In genomic region chr7:138029941-138030340, GRCh38 we compare ENCODE assay signal across 31 cellular contexts. TPM values are rescaled to one million over a fixed set of nuclear protein-coding genes. Genes with fewer than 3 reads are reported as not detected.
DNase-seq lines count a peak whose midpoint lies in the region; ATAC-seq and TF ChIP-seq lines count a peak whose summit lies in the region.
"Had no signal": no experiment of that assay in that cellular context is flagged by ENCODE, and none has a peak within 500 bp of the region (broad histone marks: within the 10 kb centered on the region; RNA-seq: fewer than 3 reads in every experiment).

No MANE protein-coding gene starts in this region.

- H3K56ac ChIP-seq in mesendoderm (ENCODE audit: low read length) = no peak overlapping the region

- intact Hi-C loops in mammary epithelial cell (cut with micrococcal nuclease) = no loop called here

- H4K8ac ChIP-seq in mesendoderm (ENCODE audit: low read depth, low read length) (no peak overlapping the region), neuronal stem cell (ENCODE audit: low read depth, low read length) (no peak overlapping the region)

- no peak overlapping the region for H2BK12ac ChIP-seq in neuronal stem cell (ENCODE audit: low read length)

- no peaks in the 10 kb centered on the region for H3K27me3 ChIP-seq in mammary epithelial cell (ENCODE audit: insufficient read depth, low read length)
- H3K27me3 ChIP-seq in mesendoderm (ENCODE audit: insufficient read depth, low read length, poor library complexity) = no peaks in the 10 kb centered on the region
- peaks cover 0 to 3% (median 0%) of the 10 kb centered on the region in 3 experiments for H3K27me3 ChIP-seq in neuronal stem cell (ENCODE audit: control insufficient read depth in 3 of 3, insufficient read depth in 3 of 3, low read depth in 1 of 3, low read length in 3 of 3)
- H3K27me3 ChIP-seq: neutrophil, sigmoid colon, upper lobe of left lung had no signal

- BruUV-seq in mammary epithelial cell (replicated peaks; lab: Mats Ljungman, UMichigan) = no TSS peak

- H4K91ac ChIP-seq in neuronal stem cell (ENCODE audit: low read depth, low read length, poor library complexity) = no peak overlapping the region

- TF ChIP-seq CTCF in mammary epithelial cell (conservative IDR thresholded peaks at IDR 0.05 in 1 of 2, IDR thresholded peaks at IDR 0.05 in 1 of 2; ENCODE audit: extremely low read depth in 1 of 2, insufficient read depth in 1 of 2, low read depth in 1 of 2, low read length in 2 of 2) = no peak

- no peak overlapping the region for H3K4ac ChIP-seq in mesendoderm (ENCODE audit: low read depth, low read length)
- no peak overlapping the region for H3K4ac ChIP-seq in neuronal stem cell (ENCODE audit: low read length)

- H3K27ac ChIP-seq in mammary epithelial cell (ENCODE audit: insufficient read depth, low read depth, low read length) (no peak overlapping the region), mesendoderm (ENCODE audit: low read depth, low read length) (peak overlapping the region; percentile 79), neuronal stem cell (replicated peaks; ENCODE audit: low read length) (no peak overlapping the region)
- H3K27ac ChIP-seq: GM23248, neutrophil, RWPE1, sigmoid colon, upper lobe of left lung had no signal

- DNase-seq in COLO829 (ENCODE audit: low spot score) = peak; percentile 74
- peak; percentile 53 for DNase-seq in NCI-H226
- peak; percentile 3 for DNase-seq in mammary epithelial cell
- peak; percentile 86 for DNase-seq in mesendoderm
- no peak for DNase-seq in activated T-cell treated with anti-CD3 and anti-CD28 coated beads, Interleukin-2, amount 50 U/mL, for 48 hours
- no peak for DNase-seq in DMS 273 (lab: John Stamatoyannopoulos, UW; ENCODE audit: unreplicated experiment)
- no peak for DNase-seq in neuronal stem cell (ENCODE audit: low spot score)
- DNase-seq: activated CD4-positive, alpha-beta T cell treated with anti-CD3 and anti-CD28 coated beads for 36 hours; activated gamma-delta T cell treated with Interleukin-2 at 50 U/mL for 16 hours; activated T-cell treated with anti-CD3 and anti-CD28 coated beads, Interleukin-2, amount 50 U/mL, for 24 hours; C1 segment of cervical spinal cord; effector CD4-positive, alpha-beta T cell; head of caudate nucleus; NCI-H1092 treated with DMSO at 0.1 percent for 48 hours; NCI-H2029; NCI-H774; sigmoid colon; stimulated activated CD4-positive, alpha-beta T cell treated with anti-CD3 and anti-CD28 coated beads, Interleukin-4, amount 100 ng/mL, for 4 hours; substantia nigra; T-helper 2 cell; upper lobe of left lung had no signal

- no peak overlapping the region for H4K5ac ChIP-seq in mesendoderm (ENCODE audit: low read length)

- ATAC-seq in HG02981 (IDR thresholded peaks at IDR 0.05; ENCODE audit: unreplicated experiment) = no peak
- ATAC-seq: activated CD4-positive, alpha-beta T cell treated with anti-CD3 and anti-CD28 coated beads for 36 hours; GM12878; stimulated activated memory B cell treated with anti-CD40 and anti-IgM and Interleukin-4, amounts not matched to agents 10 μg/mL and 1 μg/mL and 100 μg/mL, for 72 hours had no signal

- H3K18ac ChIP-seq in mesendoderm (ENCODE audit: low read length) = peak overlapping the region; percentile 78
- H3K18ac ChIP-seq in neuronal stem cell (ENCODE audit: low read length) = no peak overlapping the region

- H2BK15ac ChIP-seq in mesendoderm (replicated peaks; ENCODE audit: low read depth) = no peak overlapping the region
- no peak overlapping the region for H2BK15ac ChIP-seq in neuronal stem cell (ENCODE audit: low read length)

- H2AK5ac ChIP-seq in mesendoderm (ENCODE audit: low read length) (no peak overlapping the region), neuronal stem cell (ENCODE audit: low read depth, low read length) (no peak overlapping the region)

- H2BK5ac ChIP-seq in mesendoderm (ENCODE audit: low read length) (no peak overlapping the region), neuronal stem cell (ENCODE audit: low read length) (no peak overlapping the region)

- H3K79me1 ChIP-seq in mesendoderm (ENCODE audit: low read length) = no peaks in the 10 kb centered on the region
- no peaks in the 10 kb centered on the region for H3K79me1 ChIP-seq in neuronal stem cell (ENCODE audit: low read depth, low read length)

- in situ Hi-C loops in mammary epithelial cell (cut with MboI; ENCODE audit: low sequenced_read_pairs in 2 of 2) = no loop called here

- dilution Hi-C loops in mammary epithelial cell (cut with HindIII; ENCODE audit: low sequenced_read_pairs) = no loop called here

- H3K79me2 ChIP-seq in mammary epithelial cell (ENCODE audit: insufficient read depth, low read length) (no peaks in the 10 kb centered on the region), mesendoderm (ENCODE audit: control insufficient read depth, insufficient read depth, low read length) (no peaks in the 10 kb centered on the region)

- H3K9ac ChIP-seq in mammary epithelial cell (ENCODE audit: insufficient read depth, low read length) (no peak overlapping the region), mesendoderm (ENCODE audit: low read length) (no peak overlapping the region), neuronal stem cell (ENCODE audit: low read depth, low read length, poor library complexity) (no peak overlapping the region)
- H3K9ac ChIP-seq: GM23248 had no signal

- H2AFZ ChIP-seq in mammary epithelial cell (ENCODE audit: low read depth, low read length) = no peak overlapping the region
- no peak overlapping the region for H2AFZ ChIP-seq in neuronal stem cell (ENCODE audit: low read length)
- H2AFZ ChIP-seq: GM23248 had no signal

- H3K4me1 ChIP-seq in mammary epithelial cell (ENCODE audit: insufficient read depth, low read length) = no peaks in the 10 kb centered on the region
- H3K4me1 ChIP-seq in mesendoderm (ENCODE audit: control insufficient read depth, low read depth, low read length) = peaks cover 3% of the 10 kb centered on the region
- no peaks in the 10 kb centered on the region for H3K4me1 ChIP-seq in neuronal stem cell (ENCODE audit: control insufficient read depth in 2 of 2, insufficient read depth in 1 of 2, low read depth in 1 of 2, low read length in 2 of 2)
- H3K4me1 ChIP-seq: sigmoid colon, upper lobe of left lung had no signal

- H2BK120ac ChIP-seq in mesendoderm (ENCODE audit: low read depth, low read length) (peak overlapping the region; percentile 45), neuronal stem cell (ENCODE audit: low read depth, low read length) (no peak overlapping the region)

- H3K9me3 ChIP-seq in mammary epithelial cell (replicated peaks; ENCODE audit: insufficient read depth, low read length) (peaks cover under 1% of the 10 kb centered on the region), neuronal stem cell (replicated peaks in 1 of 2; ENCODE audit: control insufficient read depth in 2 of 2, insufficient read depth in 1 of 2, low read depth in 1 of 2, low read length in 2 of 2) (peaks cover 2 to 7% of the 10 kb centered on the region in 2 donors)
- H3K9me3 ChIP-seq: neutrophil, sigmoid colon, upper lobe of left lung had no signal

- no peak overlapping the region for H3K14ac ChIP-seq in neuronal stem cell (ENCODE audit: low read length)

- H3K23ac ChIP-seq in mesendoderm (ENCODE audit: low read length) (no peak overlapping the region), neuronal stem cell (ENCODE audit: low read depth, low read length, poor library complexity) (no peak overlapping the region)

- H3K36me3 ChIP-seq in mammary epithelial cell (ENCODE audit: insufficient read depth, low read length) (no peaks in the 10 kb centered on the region), mesendoderm (ENCODE audit: control insufficient read depth, insufficient read depth, low read length) (no peaks in the 10 kb centered on the region), neuronal stem cell (replicated peaks in 1 of 2; ENCODE audit: control insufficient read depth in 2 of 2, insufficient read depth in 2 of 2, low read length in 2 of 2) (no peaks in the 10 kb centered on the region)
- H3K36me3 ChIP-seq: neutrophil, sigmoid colon, upper lobe of left lung had no signal

- no peak overlapping the region for H3K4me3 ChIP-seq in mammary epithelial cell (replicated peaks in 1 of 3; ENCODE audit: insufficient read depth in 1 of 3, low read depth in 2 of 3, low read length in 3 of 3)
- no peak overlapping the region for H3K4me3 ChIP-seq in mesendoderm (ENCODE audit: low read length)
- no peak overlapping the region for H3K4me3 ChIP-seq in neuronal stem cell (ENCODE audit: low read length in 2 of 2)
- H3K4me3 ChIP-seq: GM12878, GM23248, sigmoid colon, upper lobe of left lung had no signal

- H4K20me1 ChIP-seq in mammary epithelial cell (ENCODE audit: insufficient read depth, low read length) = no peaks in the 10 kb centered on the region

- 89% methylated on average over 2 of the region's 2 CpGs for WGBS in mammary epithelial cell (ENCODE audit: low coverage, missing lambda C conversion rate)
- WGBS in mesendoderm (ENCODE audit: extremely low coverage, insufficient coverage, low lambda C conversion rate) = no CpG with 5 or more reads among the region's 2 CpGs
- WGBS in neuronal stem cell (ENCODE audit: extremely low coverage in 2 of 2, insufficient read length in 2 of 2, insufficient replicate concordance in 1 of 2), 2 donors = no CpG with 5 or more reads among the region's 2 CpGs

- no peak overlapping the region for H3K4me2 ChIP-seq in mammary epithelial cell (ENCODE audit: insufficient read depth, low read depth, low read length)
- H3K4me2 ChIP-seq in mesendoderm (ENCODE audit: low read length) = no peak overlapping the region
- H3K4me2 ChIP-seq in neuronal stem cell (ENCODE audit: insufficient read depth, low read length, poor library complexity, severe bottlenecking) = no peak overlapping the region

- CTCF ChIA-PET in mammary epithelial cell (lab: Charles Lee; ENCODE audit: low non-redundant PET) = no interaction called here

RNA-seq across cellular contexts. Expression of gene CREB3L2, which starts 28.1 kb away (rescaled TPM):
- 10 to 100 TPM; 26.3 to 63.5 TPM for total RNA-seq in mammary epithelial cell
- 22.4 TPM for polyA plus RNA-seq in mammary epithelial cell
- polyA minus RNA-seq in mammary epithelial cell = 47.2 TPM
- polyA plus RNA-seq in mesendoderm (2013, experiment 1 of 2) = 32.4 TPM
- polyA plus RNA-seq in mesendoderm (2013, experiment 2 of 2) = 30.3 TPM
- 18.4 TPM for polyA plus RNA-seq in neuronal stem cell (2013, experiment 1 of 2)
- 19.4 TPM for polyA plus RNA-seq in neuronal stem cell (2013, experiment 2 of 2)

RNA-seq across cellular contexts. Expression of gene AKR1D1, which starts 46.3 kb away (rescaled TPM):
- not detected for total RNA-seq in mammary epithelial cell
- not detected for polyA plus RNA-seq in mammary epithelial cell
- polyA minus RNA-seq in mammary epithelial cell = not detected
- polyA plus RNA-seq in mesendoderm (2013, experiment 1 of 2) = 0.25 TPM
- 0.25 TPM for polyA plus RNA-seq in mesendoderm (2013, experiment 2 of 2)
- not detected for polyA plus RNA-seq in neuronal stem cell (2013, experiment 1 of 2)
- not detected for polyA plus RNA-seq in neuronal stem cell (2013, experiment 2 of 2)
- total RNA-seq: activated CD4-positive, alpha-beta T cell treated with anti-CD3 and anti-CD28 coated beads for 36 hours; epithelial cell of proximal tubule; fibroblast of villous mesenchyme; GM12878; GM23248; posterior vena cava; sigmoid colon had no signal
- polyA plus RNA-seq: GM23248, IgD-negative memory B cell, sigmoid colon had no signal

Comparison
In these comparisons a context has a peak if more than half of its experiments do, and no peak if none do; other contexts are left out.
1. DNase-seq: peak in COLO829 (single experiment), NCI-H226 (single experiment), mammary epithelial cell (single experiment) and mesendoderm (single experiment); none in activated T-cell treated with anti-CD3 and anti-CD28 coated beads, Interleukin-2, amount 50 U/mL, for 48 hours (0 of 2), DMS 273 (single experiment) and neuronal stem cell (single experiment).